ENCODE assay signal across 8 cellular contexts in genomic region chr2:70248145-70248809, GRCh38.
A peak's percentile ranks its signal among the peaks of the same experiment; 100 is the strongest.
DNase-seq lines count a peak whose midpoint lies in the region; ATAC-seq and TF ChIP-seq lines count a peak whose summit lies in the region.

Gene TIA1 (minus strand): TSS chr2:70248628. CDS start chr2:70248430, 198 bp downstream.

- H3K4me3 ChIP-seq in choroid plexus epithelial cell (ENCODE audit: low read depth, low read length): peak within 1 kb of the TSS; percentile 99

- ATAC-seq in HG03439 (IDR thresholded peaks at IDR 0.05; ENCODE audit: unreplicated experiment): peak; percentile 96

- peak; percentile 92 for TF ChIP-seq POLR2A in GM19193 (IDR thresholded peaks at IDR 0.05; ENCODE audit: extremely low read depth, insufficient read depth, insufficient read length)

- peak; percentile 98 for DNase-seq in AML-193 (lab: John Stamatoyannopoulos, UW)
- peak; percentile 99 for DNase-seq in NCI-H510A treated with DMSO at 0.1 percent for 48 hours (lab: John Stamatoyannopoulos, UW)
- DNase-seq in activated CD4-positive, alpha-beta T cell treated with anti-CD3 and anti-CD28 coated beads for 24 hours (ENCODE audit: low read depth in 2 of 2): peak; percentile 96 to 98
- peak; percentile 99 for DNase-seq in choroid plexus epithelial cell (ENCODE audit: low read depth)
- DNase-seq in kidney tubule cell (ENCODE audit: low spot score): peak; percentile 99
- peak; percentile 92 to 98 (median 96) for DNase-seq in stimulated activated CD4-positive, alpha-beta T cell treated with anti-CD3 and anti-CD28 coated beads, Interleukin-1b, Interleukin-23, amount 100 ng/mL, for 24 hours (ENCODE audit: low read depth in 4 of 4, low spot score in 1 of 4)

- TF ChIP-seq CTCF in choroid plexus epithelial cell (conservative IDR thresholded peaks at IDR 0.05; ENCODE audit: low read depth, low read length): no peak

Comparison
In these comparisons a context has a peak if more than half of its experiments do, and no peak if none do; other contexts are left out.
1. Peak in every context shown above with its lines: DNase-seq, ATAC-seq and H3K4me3 ChIP-seq.